ENCODE assay signal across 8 cellular contexts in the genomic region with DNA sequence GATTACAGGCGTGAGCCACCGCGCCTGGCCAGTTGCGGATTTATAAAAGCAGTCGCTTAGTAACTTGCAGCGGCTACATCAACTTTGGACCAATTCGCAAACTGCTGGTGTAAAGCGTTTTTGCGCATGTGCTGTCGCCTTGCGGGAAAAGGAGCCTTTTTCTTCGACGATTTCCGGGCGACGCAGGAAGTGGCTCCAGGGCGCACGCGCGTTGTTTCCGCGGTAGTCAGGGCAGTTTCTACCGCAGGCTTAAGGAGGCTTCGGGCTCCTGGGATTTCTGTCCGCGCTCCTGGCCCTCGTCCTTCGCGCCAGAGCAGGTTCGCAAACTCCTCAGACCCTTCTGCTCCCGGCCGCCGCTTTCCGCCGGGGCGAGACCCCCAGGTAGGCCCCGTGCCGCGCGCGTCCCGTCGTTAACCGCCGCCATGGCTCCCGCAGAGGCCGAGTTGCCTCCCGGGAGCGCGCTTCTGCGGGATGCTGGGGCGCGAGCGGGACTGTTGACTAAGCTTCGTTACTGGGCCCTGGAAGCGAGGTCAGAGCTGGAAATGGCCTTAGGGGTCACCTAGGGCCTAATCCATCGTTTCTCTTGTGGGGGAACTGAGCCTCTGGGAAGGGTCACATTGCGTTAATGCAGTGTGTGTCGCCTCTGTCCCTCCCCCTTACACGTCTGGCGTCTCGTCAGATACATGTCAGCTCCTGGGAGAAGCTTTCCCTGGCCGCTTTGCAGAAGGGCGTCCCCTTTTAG. TPM values are rescaled to one million over a fixed set of nuclear protein-coding genes. Genes with fewer than 3 reads are reported as not detected.
DNase-seq lines count a peak whose midpoint lies in the region; ATAC-seq and TF ChIP-seq lines count a peak whose summit lies in the region.

A gene with protein sequence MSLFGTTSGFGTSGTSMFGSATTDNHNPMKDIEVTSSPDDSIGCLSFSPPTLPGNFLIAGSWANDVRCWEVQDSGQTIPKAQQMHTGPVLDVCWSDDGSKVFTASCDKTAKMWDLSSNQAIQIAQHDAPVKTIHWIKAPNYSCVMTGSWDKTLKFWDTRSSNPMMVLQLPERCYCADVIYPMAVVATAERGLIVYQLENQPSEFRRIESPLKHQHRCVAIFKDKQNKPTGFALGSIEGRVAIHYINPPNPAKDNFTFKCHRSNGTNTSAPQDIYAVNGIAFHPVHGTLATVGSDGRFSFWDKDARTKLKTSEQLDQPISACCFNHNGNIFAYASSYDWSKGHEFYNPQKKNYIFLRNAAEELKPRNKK (plus strand): TSS at position 214 of the 742 bp plus-strand sequence. CDS start 2,784 bp downstream, outside the sequence.

- TF ChIP-seq CTCF in HCT116 (IDR thresholded peaks at IDR 0.05 in 2 of 3, conservative IDR thresholded peaks at IDR 0.05 in 1 of 3; ENCODE audit: borderline replicate concordance in 1 of 3, insufficient read depth in 1 of 3, low read depth in 2 of 3, low read length in 2 of 3), result no peak
- TF ChIP-seq CTCF in gastroesophageal sphincter (IDR thresholded peaks at IDR 0.05), result peak in 1 of 4 experiments; percentile 12
- TF ChIP-seq CTCF in neutrophil (IDR thresholded peaks at IDR 0.05), result no peak
- TF ChIP-seq CTCF in subcutaneous adipose tissue (IDR thresholded peaks at IDR 0.05; ENCODE audit: low read depth), result no peak

- in situ Hi-C loops in SK-MEL-5 (cut with HindIII; ENCODE audit: low pct_unique_long_range_greater_than_20kb, low sequenced_read_pairs), result no loop called here

- H3K9ac ChIP-seq in HCT116 (ENCODE audit: low read length), result peak within 1 kb of the TSS; percentile 98

- BruUV-seq in HCT116 (replicated peaks; lab: Mats Ljungman, UMichigan), result TSS peak; percentile 44

- peak; percentile 97 for DNase-seq in ELR (ENCODE audit: low read depth)
- peak; percentile 89 for DNase-seq in HCT116 (ENCODE audit: low read depth, low spot score)
- peak; percentile 98 for DNase-seq in NAMALWA (ENCODE audit: low spot score)
- DNase-seq in SK-MEL-5 (ENCODE audit: low read depth, low spot score), result peak; percentile 95
- peak; percentile 93 for DNase-seq in activated naive CD4-positive, alpha-beta T cell treated with Interleukin-2 at 50 U/mL for 16 hours

- no peaks in the 10 kb centered on the region for H3K9me3 ChIP-seq in HCT116 (ENCODE audit: control insufficient read depth in 1 of 2, insufficient read depth in 1 of 2, low read depth in 1 of 2, low read length in 2 of 2)
- no peaks in the 10 kb centered on the region for H3K9me3 ChIP-seq in gastroesophageal sphincter
- H3K9me3 ChIP-seq in neutrophil, result no peaks in the 10 kb centered on the region

- POLR2A ChIA-PET in HCT116 (lab: Charles Lee), result no interaction called here

- peak; percentile 86 for ATAC-seq in HCT116
- peak; percentile 87 for ATAC-seq in gastroesophageal sphincter

- H3K36me3 ChIP-seq in HCT116 (ENCODE audit: control insufficient read depth in 1 of 2, insufficient read depth in 2 of 2, low read length in 2 of 2) (peaks cover 22 to 33% of the 10 kb centered on the region in 2 experiments), gastroesophageal sphincter (peaks cover 0 to 6% of the 10 kb centered on the region in 2 donors), neutrophil (no peaks in the 10 kb centered on the region)

- RAD21 ChIA-PET in HCT116 (lab: Charles Lee; ENCODE audit: low non-redundant PET in 1 of 2, low total read pairs in 2 of 2, uncharacterized antibody in 2 of 2, unreplicated experiment in 2 of 2), result no interaction called here

- H4K20me1 ChIP-seq in HCT116 (ENCODE audit: insufficient read depth), result no peaks in the 10 kb centered on the region; the same call in 1 of the 2 replicates

- WGBS in gastroesophageal sphincter (ENCODE audit: low coverage in 1 of 2), 2 donors, result 0% methylated on average over 10 to 16 of the region's 64 CpGs

- H3K27me3 ChIP-seq in HCT116 (ENCODE audit: insufficient read depth, low read length), result no peaks in the 10 kb centered on the region
- H3K27me3 ChIP-seq in gastroesophageal sphincter, result peaks cover 18% of the 10 kb centered on the region
- peaks cover 38% of the 10 kb centered on the region for H3K27me3 ChIP-seq in neutrophil

- TF ChIP-seq POLR2A in HCT116 (IDR thresholded peaks at IDR 0.05; ENCODE audit: borderline replicate concordance, extremely low read depth, insufficient read depth, insufficient read length), result peak; percentile 49
- peak; percentile 34 to 45 for TF ChIP-seq POLR2A in gastroesophageal sphincter (IDR thresholded peaks at IDR 0.05)

- no peak for TF ChIP-seq EP300 in gastroesophageal sphincter (IDR thresholded peaks at IDR 0.05)

- H2AFZ ChIP-seq in HCT116 (ENCODE audit: low read depth, low read length, poor library complexity, severe bottlenecking), result peak within 1 kb of the TSS; percentile 80

- peak within 1 kb of the TSS; percentile 94 for H3K4me2 ChIP-seq in HCT116 (ENCODE audit: low read length)

- peak within 1 kb of the TSS; percentile 65 to 96 for H3K4me3 ChIP-seq in HCT116 (replicated peaks in 1 of 2; ENCODE audit: low read depth in 1 of 2, low read length in 2 of 2)
- peak within 1 kb of the TSS; percentile 60 to 95 for H3K4me3 ChIP-seq in gastroesophageal sphincter
- peak within 1 kb of the TSS; percentile 83 to 96 for H3K4me3 ChIP-seq in neutrophil (ENCODE audit: low read depth in 1 of 2, low read length in 1 of 2)

- peaks cover 9 to 17% of the 10 kb centered on the region in 2 experiments for H3K4me1 ChIP-seq in HCT116 (ENCODE audit: control insufficient read depth in 1 of 2, insufficient read depth in 2 of 2, low read length in 2 of 2)
- peaks cover 4 to 24% (median 5%) of the 10 kb centered on the region in 3 donors for H3K4me1 ChIP-seq in gastroesophageal sphincter
- peaks cover 9 to 10% of the 10 kb centered on the region in 2 experiments for H3K4me1 ChIP-seq in neutrophil (ENCODE audit: control insufficient read depth in 1 of 2, insufficient read depth in 1 of 2, low read depth in 1 of 2, low read length in 1 of 2)

- CTCF ChIA-PET in HCT116 (lab: Charles Lee), result interaction anchor here (1.3 kb wide), 1 partner anchor 261 kb away, joined by 4 read pairs; no protein-coding TSS in a partner anchor

- peak within 1 kb of the TSS; percentile 84 for H3K27ac ChIP-seq in HCT116 (ENCODE audit: low read depth, low read length)
- H3K27ac ChIP-seq in gastroesophageal sphincter, result peak within 1 kb of the TSS; percentile 47 to 95 (median 90)
- H3K27ac ChIP-seq in neutrophil, result peak within 1 kb of the TSS; percentile 87

- intact Hi-C loops in HCT116 (cut with micrococcal nuclease), result loop anchor here (5.0 kb wide), 1 partner anchor 959 kb away; a partner anchor contains a TSS

- H3K9me2 ChIP-seq in HCT116 (ENCODE audit: insufficient read depth), result no peaks in the 10 kb centered on the region

- no peaks in the 10 kb centered on the region; the same call in none of the 2 replicates for H3K79me2 ChIP-seq in HCT116 (ENCODE audit: insufficient read depth, low read length)

- TF ChIP-seq RAD21 in HCT116 (IDR thresholded peaks at IDR 0.05; ENCODE audit: low read depth), result no peak

TF ChIP-seq in HCT116, 20 proteins besides CTCF, POLR2A, EP300 and RAD21:
- no peak for TF ChIP-seq SP1 (IDR thresholded peaks at IDR 0.05; ENCODE audit: low read depth)
- TF ChIP-seq, protein P1, sequence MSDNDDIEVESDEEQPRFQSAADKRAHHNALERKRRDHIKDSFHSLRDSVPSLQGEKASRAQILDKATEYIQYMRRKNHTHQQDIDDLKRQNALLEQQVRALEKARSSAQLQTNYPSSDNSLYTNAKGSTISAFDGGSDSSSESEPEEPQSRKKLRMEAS (IDR thresholded peaks at IDR 0.05), result peak; percentile 71
- TF ChIP-seq ZNF274 (IDR thresholded peaks at IDR 0.05; ENCODE audit: low read depth, low read length), result no peak
- no peak for TF ChIP-seq EZH2phosphoT487 (IDR thresholded peaks at IDR 0.05; ENCODE audit: borderline replicate concordance)
- no peak for TF ChIP-seq CBX3 (IDR thresholded peaks at IDR 0.05; ENCODE audit: low read depth)
- peak; percentile 79 for TF ChIP-seq POLR2AphosphoS5 (IDR thresholded peaks at IDR 0.05; ENCODE audit: low read depth, low read length)
- TF ChIP-seq YY1 (IDR thresholded peaks at IDR 0.05; ENCODE audit: extremely low read depth, insufficient replicate concordance, low read depth, low read length), result peak; percentile 56
- TF ChIP-seq, protein P2, sequence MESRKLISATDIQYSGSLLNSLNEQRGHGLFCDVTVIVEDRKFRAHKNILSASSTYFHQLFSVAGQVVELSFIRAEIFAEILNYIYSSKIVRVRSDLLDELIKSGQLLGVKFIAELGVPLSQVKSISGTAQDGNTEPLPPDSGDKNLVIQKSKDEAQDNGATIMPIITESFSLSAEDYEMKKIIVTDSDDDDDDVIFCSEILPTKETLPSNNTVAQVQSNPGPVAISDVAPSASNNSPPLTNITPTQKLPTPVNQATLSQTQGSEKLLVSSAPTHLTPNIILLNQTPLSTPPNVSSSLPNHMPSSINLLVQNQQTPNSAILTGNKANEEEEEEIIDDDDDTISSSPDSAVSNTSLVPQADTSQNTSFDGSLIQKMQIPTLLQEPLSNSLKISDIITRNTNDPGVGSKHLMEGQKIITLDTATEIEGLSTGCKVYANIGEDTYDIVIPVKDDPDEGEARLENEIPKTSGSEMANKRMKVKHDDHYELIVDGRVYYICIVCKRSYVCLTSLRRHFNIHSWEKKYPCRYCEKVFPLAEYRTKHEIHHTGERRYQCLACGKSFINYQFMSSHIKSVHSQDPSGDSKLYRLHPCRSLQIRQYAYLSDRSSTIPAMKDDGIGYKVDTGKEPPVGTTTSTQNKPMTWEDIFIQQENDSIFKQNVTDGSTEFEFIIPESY (IDR thresholded peaks at IDR 0.05; ENCODE audit: extremely low read depth, insufficient replicate concordance, low read length), result no peak
- TF ChIP-seq JUND (IDR thresholded peaks at IDR 0.05), result no peak
- TF ChIP-seq ZFX (IDR thresholded peaks at IDR 0.05), result peak; percentile 92
- TF ChIP-seq CEBPB (IDR thresholded peaks at IDR 0.05; ENCODE audit: low read depth), result no peak

RNA-seq across cellular contexts. Expression of the gene that starts here (rescaled TPM):
- 46.3 TPM for total RNA-seq in HCT116 (2021; ENCODE audit: unreplicated experiment)
- polyA plus RNA-seq in HCT116 (2012), result 44.5 and 51.2 TPM in 2 replicates
- 59.0 and 62.6 TPM in 2 replicates for total RNA-seq in SK-MEL-5 (2014; rRNA removed; shearing (Covaris generic))
- polyA plus RNA-seq in SK-MEL-5 (2015; cell fraction: cytosol; rRNA removed), result 69.0 and 73.2 TPM in 2 replicates
- 63.1 and 75.8 TPM in 2 replicates for polyA plus RNA-seq in SK-MEL-5 (2015; cell fraction: nucleus; rRNA removed)
- total RNA-seq in gastroesophageal sphincter, result 10 to 100 TPM; 16.5 to 30.4 (median 25.1) TPM
- total RNA-seq in subcutaneous adipose tissue, result 10 to 100 TPM; 13.9 to 39.5 (median 16.4) TPM

Comparison
In these comparisons a context has a peak if more than half of its experiments do, and no peak if none do; other contexts are left out.
1. Peak in every context shown above with its lines: DNase-seq, ATAC-seq, H3K4me3 ChIP-seq and H3K27ac ChIP-seq.